ENCODE assay signal across 11 cellular contexts in genomic region chr1:56376188-56376984, GRCh38.
DNase-seq lines count a peak whose midpoint lies in the region; ATAC-seq and TF ChIP-seq lines count a peak whose summit lies in the region.
"Had no signal": no experiment of that assay in that cellular context is flagged by ENCODE, and none has a peak within 500 bp of the region (broad histone marks: within the 10 kb centered on the region; RNA-seq: fewer than 3 reads in every experiment).

No MANE protein-coding gene starts in this region.

- no peak for DNase-seq in RWPE2 (ENCODE audit: low spot score)
- peak; percentile 50 for DNase-seq in left cardiac atrium
- DNase-seq in thoracic aorta (ENCODE audit: low spot score), result peak; percentile 33
- no peak for DNase-seq in NCI-H128 (lab: John Stamatoyannopoulos, UW; ENCODE audit: unreplicated experiment)
- DNase-seq in testis, result no peak
- no peak for DNase-seq in activated naive CD4-positive, alpha-beta T cell (lab: John Stamatoyannopoulos, UW)
- DNase-seq in SW 1271 (lab: John Stamatoyannopoulos, UW), result no peak
- DNase-seq: activated naive CD8-positive, alpha-beta T cell treated with anti-CD3 and anti-CD28 coated beads for 36 hours; stimulated activated CD4-positive, alpha-beta T cell treated with anti-CD3 and anti-CD28 coated beads, Interleukin-2, amount 100 ng/mL, for 48 hours had no signal

- H3K36me3 ChIP-seq in HEK293 (ENCODE audit: control insufficient read depth in 2 of 2, insufficient read depth in 1 of 2, low read length in 2 of 2) (no peaks in the 10 kb centered on the region), RWPE2 (ENCODE audit: low read depth) (no peaks in the 10 kb centered on the region), thoracic aorta (no peaks in the 10 kb centered on the region), testis (ENCODE audit: low read depth, missing control alignments) (no peaks in the 10 kb centered on the region)

- 56 to 66% methylated on average over 7 of the region's 7 CpGs for WGBS in testis, 2 donors

- ATAC-seq in RWPE2 (ENCODE audit: low read depth) (peak; percentile 83), left cardiac atrium (peak; percentile 46 to 80), thoracic aorta (ENCODE audit: insufficient number of reproducible peaks, low FRiP score, low read depth) (peak; percentile 76)

- no peaks in the 10 kb centered on the region for H3K9me3 ChIP-seq in HEK293 (ENCODE audit: control insufficient read depth, insufficient read depth, low read depth, low read length)
- H3K9me3 ChIP-seq in RWPE2 (ENCODE audit: severe bottlenecking), result no peaks in the 10 kb centered on the region
- no peaks in the 10 kb centered on the region for H3K9me3 ChIP-seq in thoracic aorta
- no peaks in the 10 kb centered on the region for H3K9me3 ChIP-seq in testis

- intact Hi-C loops in left cardiac atrium (cut with DNase I) (no loop called here), testis (cut with DNase I; ENCODE audit: low total_unique reads) (no loop called here)

- no peak for TF ChIP-seq POLR2A in testis (IDR thresholded peaks at IDR 0.05)

- H3K4me1 ChIP-seq in HEK293 (ENCODE audit: control insufficient read depth, insufficient read depth, low read length) (peaks cover 8% of the 10 kb centered on the region), RWPE2 (ENCODE audit: insufficient read depth, poor library complexity, severe bottlenecking) (peaks cover 4% of the 10 kb centered on the region), thoracic aorta (ENCODE audit: control insufficient read depth in 1 of 2, low read depth in 2 of 2) (peaks cover 29 to 48% of the 10 kb centered on the region in 2 donors), testis (peaks cover 5% of the 10 kb centered on the region)

- H3K27ac ChIP-seq in HEK293 (ENCODE audit: extremely low read depth, low read depth, low read length) (no peak overlapping the region), RWPE2 (ENCODE audit: poor library complexity, severe bottlenecking) (peak overlapping the region; percentile 9), thoracic aorta (peak overlapping the region; percentile 66 to 69), testis (no peak overlapping the region)
- H3K27ac ChIP-seq: SK-N-MC had no signal

- POLR2A ChIA-PET in HEK293 (lab: Yijun Ruan, JAX), result no interaction called here

- H3K4me3 ChIP-seq in HEK293 (ENCODE audit: low read depth, low read length), result no peak overlapping the region
- no peak overlapping the region for H3K4me3 ChIP-seq in RWPE2 (ENCODE audit: severe bottlenecking)
- no peak overlapping the region for H3K4me3 ChIP-seq in thoracic aorta
- H3K4me3 ChIP-seq in testis, result no peak overlapping the region
- H3K4me3 ChIP-seq: SK-N-MC had no signal

- CTCF ChIA-PET in HEK293 (lab: Yijun Ruan, JAX), result no interaction called here

- TF ChIP-seq CTCF in HEK293 (tag by site-specific recombination; IDR thresholded peaks at IDR 0.05), result no peak
- no peak for TF ChIP-seq CTCF in RWPE2 (IDR thresholded peaks at IDR 0.05; ENCODE audit: poor library complexity, severe bottlenecking)
- TF ChIP-seq CTCF in thoracic aorta (IDR thresholded peaks at IDR 0.05), result no peak
- TF ChIP-seq CTCF in testis (IDR thresholded peaks at IDR 0.05), result no peak

- no peaks in the 10 kb centered on the region for H3K27me3 ChIP-seq in RWPE2 (ENCODE audit: insufficient read depth, poor library complexity, severe bottlenecking)
- H3K27me3 ChIP-seq in thoracic aorta (replicated peaks; ENCODE audit: insufficient read depth), result no peaks in the 10 kb centered on the region
- no peaks in the 10 kb centered on the region for H3K27me3 ChIP-seq in testis

TF ChIP-seq in HEK293, 187 proteins besides CTCF, POLR2A, EP300 and RAD21:
- TF ChIP-seq ZNF394 (tag by site-specific recombination; IDR thresholded peaks at IDR 0.05; ENCODE audit: borderline replicate concordance) (no peak), ZNF768 (tag by site-specific recombination; IDR thresholded peaks at IDR 0.05) (no peak), ZNF596 (tag by site-specific recombination; IDR thresholded peaks at IDR 0.05) (no peak), ZNF292 (tag by site-specific recombination; IDR thresholded peaks at IDR 0.05; ENCODE audit: borderline replicate concordance, low read depth) (no peak), ZSCAN23 (tag by site-specific recombination; IDR thresholded peaks at IDR 0.05) (no peak), ZNF600 (tag by site-specific recombination; IDR thresholded peaks at IDR 0.05) (0 out of 2 replicates have a peak, but pooled peaks have one; percentile 51), ZFHX2 (tag by site-specific recombination; conservative IDR thresholded peaks at IDR 0.05) (no peak), ZNF621 (tag by site-specific recombination; IDR thresholded peaks at IDR 0.05) (no peak), ZBTB17 (tag by site-specific recombination; IDR thresholded peaks at IDR 0.05) (peak; percentile 69), ZNF274 (IDR thresholded peaks at IDR 0.05; ENCODE audit: low read length) (no peak), ZNF274 (tag by site-specific recombination; IDR thresholded peaks at IDR 0.05; ENCODE audit: borderline replicate concordance) (no peak), EGR2 (tag by site-specific recombination; IDR thresholded peaks at IDR 0.05; ENCODE audit: low read depth) (no peak), ZNF555 (tag by site-specific recombination; conservative IDR thresholded peaks at IDR 0.05) (no peak), ZNF623 (tag by site-specific recombination; IDR thresholded peaks at IDR 0.05) (no peak), ZNF791 (tag by site-specific recombination; IDR thresholded peaks at IDR 0.05) (no peak), ZNF133 (tag by site-specific recombination; IDR thresholded peaks at IDR 0.05) (no peak), ZNF404 (tag by site-specific recombination; IDR thresholded peaks at IDR 0.05) (no peak), ZNF677 (tag by site-specific recombination; IDR thresholded peaks at IDR 0.05) (no peak), SP7 (tag by site-specific recombination; IDR thresholded peaks at IDR 0.05) (peak; percentile 82), TCF7L2 (IDR thresholded peaks at IDR 0.05; ENCODE audit: borderline replicate concordance, low read depth, low read length) (no peak), MZF1 (tag by site-specific recombination; IDR thresholded peaks at IDR 0.05; ENCODE audit: borderline replicate concordance) (no peak), ZBTB11 (tag by site-specific recombination; conservative IDR thresholded peaks at IDR 0.05; ENCODE audit: low read depth) (no peak), SALL2 (tag by site-specific recombination; IDR thresholded peaks at IDR 0.05; ENCODE audit: borderline replicate concordance) (no peak), ZNF837 (tag by site-specific recombination; IDR thresholded peaks at IDR 0.05) (no peak), ZNF785 (tag by site-specific recombination; IDR thresholded peaks at IDR 0.05) (no peak)
TF ChIP-seq in HEK293: peak in this region for 3.

Comparison
In these comparisons a context has a peak if more than half of its experiments do, and no peak if none do; other contexts are left out.
1. H3K27ac ChIP-seq: peak in RWPE2 (single experiment) and thoracic aorta (2 of 2); none in HEK293 (single experiment) and testis (0 of 2).
2. DNase-seq: peak in left cardiac atrium (single experiment) and thoracic aorta (single experiment); none in RWPE2 (single experiment), NCI-H128 (single experiment), testis (single experiment), activated naive CD4-positive, alpha-beta T cell (0 of 4) and SW 1271 (0 of 2).
3. Peak in every context shown above with its lines, with median percentiles within 50 percentile points of each other: ATAC-seq.